ENCODE assay signal across 9 cellular contexts in genomic region chr20:44733341-44734069, GRCh38. TPM values are rescaled to one million over a fixed set of nuclear protein-coding genes. Genes with fewer than 3 reads are reported as not detected.
DNase-seq lines count a peak whose midpoint lies in the region; ATAC-seq and TF ChIP-seq lines count a peak whose summit lies in the region.
"Had no signal": no experiment of that assay in that cellular context is flagged by ENCODE, and none has a peak within 500 bp of the region (broad histone marks: within the 10 kb centered on the region; RNA-seq: fewer than 3 reads in every experiment).

No MANE protein-coding gene starts in this region.

- intact Hi-C loops in activated CD4-positive, alpha-beta T cell treated with anti-CD3 and anti-CD28 coated beads, Interleukin-2, amount 10 ng/mL, durations not matched to agents 24 days and 14 days (cut with micrococcal nuclease) = loop anchor here (1.0 to 5.0 kb wide), 3 partner anchors 48 to 516 kb away; no protein-coding TSS in a partner anchor
- intact Hi-C loops in lower leg skin (cut with DNase I; ENCODE audit: low total_unique reads) = loop anchor here (2.0 kb wide), 1 partner anchor 49 kb away; no protein-coding TSS in a partner anchor

- 22 to 23% methylated on average over 7 of the region's 7 CpGs for WGBS in lower leg skin, 2 donors

- TF ChIP-seq POLR2A in lower leg skin (IDR thresholded peaks at IDR 0.05) = no peak

- H3K4me3 Mint-ChIP-seq in activated CD4-positive, alpha-beta T cell treated with anti-CD3 and anti-CD28 coated beads, Interleukin-2, amount 10 ng/mL, durations not matched to agents 24 days and 14 days = no peak overlapping the region

- peak overlapping the region; percentile 61 to 92 for H3K27ac ChIP-seq in coronary artery

- no peak for ATAC-seq in GM21529 (IDR thresholded peaks at IDR 0.05; ENCODE audit: unreplicated experiment)

- H3K4me3 ChIP-seq in coronary artery (no peak overlapping the region), lower leg skin (ENCODE audit: low read depth, poor library complexity, severe bottlenecking) (no peak overlapping the region)

- peaks cover 6% of the 10 kb centered on the region for H3K36me3 Mint-ChIP-seq in activated CD4-positive, alpha-beta T cell treated with anti-CD3 and anti-CD28 coated beads, Interleukin-2, amount 10 ng/mL, durations not matched to agents 24 days and 14 days (ENCODE audit: low read depth)

- H3K27me3 Mint-ChIP-seq in activated CD4-positive, alpha-beta T cell treated with anti-CD3 and anti-CD28 coated beads, Interleukin-2, amount 10 ng/mL, durations not matched to agents 24 days and 14 days = no peaks in the 10 kb centered on the region

- TF ChIP-seq CTCF in coronary artery (IDR thresholded peaks at IDR 0.05) (peak; percentile 92), lower leg skin (IDR thresholded peaks at IDR 0.05) (peak in 1 of 3 donors; percentile 69)

- no peak overlapping the region for H3K27ac Mint-ChIP-seq in activated CD4-positive, alpha-beta T cell treated with anti-CD3 and anti-CD28 coated beads, Interleukin-2, amount 10 ng/mL, durations not matched to agents 24 days and 14 days

- H3K4me1 Mint-ChIP-seq in activated CD4-positive, alpha-beta T cell treated with anti-CD3 and anti-CD28 coated beads, Interleukin-2, amount 10 ng/mL, durations not matched to agents 24 days and 14 days = peaks cover 24% of the 10 kb centered on the region

- DNase-seq in SIG-M5 treated with dmso at 0.1 percent for 504 hours (lab: John Stamatoyannopoulos, UW; ENCODE audit: unreplicated experiment) (peak; percentile 31), SIG-M5 (lab: John Stamatoyannopoulos, UW) (no peak), NCI-H2029 treated with DMSO at 0.1 percent for 48 hours (lab: John Stamatoyannopoulos, UW) (peak; percentile 41), coronary artery (ENCODE audit: low spot score) (peak; percentile 87), lower leg skin (ENCODE audit: low spot score in 2 of 2) (peak; percentile 58 to 94)
- DNase-seq in activated CD4-positive, alpha-beta T cell treated with anti-CD3 and anti-CD28 coated beads, Interleukin-2, amount 10 ng/mL, durations not matched to agents 24 days and 14 days = peak; percentile 90
- peak; percentile 19 for DNase-seq in stimulated activated CD8-positive, alpha-beta memory T cell treated with anti-CD3 and anti-CD28 coated beads, Interleukin-12 subunit alpha, Interleukin-12 subunit beta, amount 100 ng/mL, for 4 hours (ENCODE audit: low read depth)

- H3K9me3 Mint-ChIP-seq in activated CD4-positive, alpha-beta T cell treated with anti-CD3 and anti-CD28 coated beads, Interleukin-2, amount 10 ng/mL, durations not matched to agents 24 days and 14 days = peaks cover under 1% of the 10 kb centered on the region

RNA-seq across cellular contexts. Expression of gene KCNK15, which starts 12.2 kb away (rescaled TPM):
- 0.44 and 0.76 TPM in 2 replicates for total RNA-seq in activated CD4-positive, alpha-beta T cell treated with anti-CD3 and anti-CD28 coated beads, Interleukin-2, amount 10 ng/mL, durations not matched to agents 24 days and 14 days
- total RNA-seq in lower leg skin = 1 to 10 TPM; 1.5 to 3.5 (median 2.5) TPM

RNA-seq across cellular contexts. Expression of gene CCN5, which starts 18.3 kb away (rescaled TPM):
- total RNA-seq in activated CD4-positive, alpha-beta T cell treated with anti-CD3 and anti-CD28 coated beads, Interleukin-2, amount 10 ng/mL, durations not matched to agents 24 days and 14 days = not detected in 2 replicates
- 100 to 1,000 TPM in 2 of 4 donors, 10 to 100 TPM in 2; 50.8 to 481 (median 81.3) TPM for total RNA-seq in lower leg skin
- total RNA-seq: mononuclear cell had no signal

Comparison
In these comparisons a context has a peak if more than half of its experiments do, and no peak if none do; other contexts are left out.
1. RNA of gene CCN5, which starts 18.3 kb away (total RNA-seq): 50.8 to 481 TPM in lower leg skin; not detected in activated CD4-positive, alpha-beta T cell treated with anti-CD3 and anti-CD28 coated beads, Interleukin-2, amount 10 ng/mL, durations not matched to agents 24 days and 14 days; every median in the first group is over 10 times any median in the second.